Comparison of ENCODE assay signal across 8 cellular contexts in genomic region chr15:90201150-90201943, GRCh38. TPM values are rescaled to one million over a fixed set of nuclear protein-coding genes. Genes with fewer than 3 reads are reported as not detected.
DNase-seq lines count a peak whose midpoint lies in the region; ATAC-seq lines count a peak whose summit lies in the region.

TSS of gene SEMA4B (plus strand) at chr15:90201330. CDS start at chr15:90201579, 249 bp downstream.

- ATAC-seq in HG02798 (IDR thresholded peaks at IDR 0.05; ENCODE audit: poor library complexity, unreplicated experiment), result peak; percentile 82
- peak; percentile 88 to 91 for ATAC-seq in activated CD4-positive, CD25-positive, alpha-beta regulatory T cell treated with anti-CD3 and anti-CD28 coated beads, Interleukin-2, amount 50 U/mL, for 24 hours

- DNase-seq in NCI-H748 (lab: John Stamatoyannopoulos, UW; ENCODE audit: unreplicated experiment) (peak; percentile 77), NCI-H748 treated with DMSO at 0.1 percent for 48 hours (lab: John Stamatoyannopoulos, UW) (no peak), NCI-H1930 (lab: John Stamatoyannopoulos, UW) (peak; percentile 20 to 43), cerebellum (ENCODE audit: low spot score) (peak; percentile 72)
- DNase-seq in stimulated activated CD4-positive, alpha-beta T cell treated with anti-CD3 and anti-CD28 coated beads, Interleukin-1b, Interleukin-23, amount 100 ng/mL, for 24 hours (ENCODE audit: low read depth in 4 of 4, low spot score in 1 of 4), result peak; percentile 35 to 74 (median 42)

- H3K27ac ChIP-seq in layer of hippocampus (ENCODE audit: low read depth, low read length), result peak within 1 kb of the TSS; percentile 74

- H3K27me3 ChIP-seq in layer of hippocampus (ENCODE audit: control insufficient read depth, insufficient read depth, low read length), result no peaks in the 10 kb centered on the region

RNA-seq across cellular contexts. Expression of gene SEMA4B, which starts in this region (rescaled TPM):
- 35.7 TPM for total RNA-seq in cerebellum
